20 cellular contexts compared by ENCODE assay signal in genomic region chr4:123821861-123822260, GRCh38.
DNase-seq lines count a peak whose midpoint lies in the region; TF ChIP-seq lines count a peak whose summit lies in the region.
"Had no signal": no experiment of that assay in that cellular context is flagged by ENCODE, and none has a peak within 500 bp of the region (broad histone marks: within the 10 kb centered on the region; RNA-seq: fewer than 3 reads in every experiment).

No MANE protein-coding gene starts in this region.

- DNase-seq in fibroblast of peridontal ligament (ENCODE audit: extremely low read depth) = peak; percentile 53
- no peak for DNase-seq in activated CD4-positive, alpha-beta T cell treated with anti-CD3 and anti-CD28 coated beads, Interleukin-2, amount 50 U/mL, for 48 hours
- no peak for DNase-seq in glutamatergic neuron
- DNase-seq in stimulated activated CD4-positive, alpha-beta T cell treated with anti-CD3 and anti-CD28 coated beads, Interleukin-15, amount 100 ng/mL, for 24 hours = no peak
- no peak for DNase-seq in activated naive CD4-positive, alpha-beta T cell treated with anti-CD3 and anti-CD28 coated beads for 36 hours
- DNase-seq: activated CD4-positive, alpha-beta T cell treated with anti-CD3 and anti-CD28 coated beads, Interleukin-2, amount 50 U/mL, for 1 hour; activated T-cell treated with anti-CD3 and anti-CD28 coated beads, Interleukin-2, amount 50 U/mL, for 1 hour; KBM-7; NCI-H1105 treated with DMSO at 0.1 percent for 48 hours; NCI-H2171 treated with DMSO at 0.1 percent for 48 hours; NCI-H82; stimulated activated naive CD8-positive, alpha-beta T cell treated with anti-CD3 and anti-CD28 coated beads, Interleukin-15, Interleukin-2, amounts not matched to agents 100 U/mL and 50 U/mL, for 24 hours; upper lobe of right lung had no signal

- no peak overlapping the region for H3K27ac Mint-ChIP-seq in glutamatergic neuron (ENCODE audit: unreplicated experiment)
- no peak overlapping the region for H3K27ac Mint-ChIP-seq in activated naive CD4-positive, alpha-beta T cell treated with anti-CD3 and anti-CD28 coated beads for 36 hours
- H3K27ac Mint-ChIP-seq: activated naive CD8-positive, alpha-beta T cell had no signal

- H3K4me1 Mint-ChIP-seq in glutamatergic neuron (ENCODE audit: low read depth, unreplicated experiment) = no peaks in the 10 kb centered on the region
- no peaks in the 10 kb centered on the region for H3K4me1 Mint-ChIP-seq in activated naive CD4-positive, alpha-beta T cell treated with anti-CD3 and anti-CD28 coated beads for 36 hours (ENCODE audit: low read depth)
- H3K4me1 Mint-ChIP-seq: central memory CD8-positive, alpha-beta T cell had no signal

- no peaks in the 10 kb centered on the region for H3K27me3 Mint-ChIP-seq in glutamatergic neuron (ENCODE audit: unreplicated experiment)
- H3K27me3 Mint-ChIP-seq in activated naive CD4-positive, alpha-beta T cell treated with anti-CD3 and anti-CD28 coated beads for 36 hours (ENCODE audit: low read depth) = peaks cover 6% of the 10 kb centered on the region
- H3K27me3 Mint-ChIP-seq: central memory CD8-positive, alpha-beta T cell had no signal

- H3K9me3 ChIP-seq in HUES64 (ENCODE audit: insufficient read depth, low read depth, low read length) = no peaks in the 10 kb centered on the region
- H3K9me3 ChIP-seq in parathyroid adenoma (ENCODE audit: control insufficient read depth, low read length) = no peaks in the 10 kb centered on the region
- H3K9me3 ChIP-seq: BLaER1 treated with 17β-estradiol and CSF1 and Interleukin-3, amounts not matched to agents 10 nM and 100 nM; upper lobe of right lung had no signal

- no peaks in the 10 kb centered on the region for H3K27me3 ChIP-seq in HUES64 (ENCODE audit: insufficient read depth, low read length)
- no peaks in the 10 kb centered on the region for H3K27me3 ChIP-seq in parathyroid adenoma (ENCODE audit: control insufficient read depth, insufficient read depth, low read length)
- H3K27me3 ChIP-seq: BLaER1 treated with 17β-estradiol and CSF1 and Interleukin-3, amounts not matched to agents 10 nM and 100 nM; upper lobe of right lung had no signal

- intact Hi-C loops in activated naive CD4-positive, alpha-beta T cell treated with anti-CD3 and anti-CD28 coated beads for 36 hours (cut with micrococcal nuclease) = no loop called here

- H3K4me3 ChIP-seq in HUES64 (ENCODE audit: low read length) (no peak overlapping the region), parathyroid adenoma (ENCODE audit: low read depth, low read length) (no peak overlapping the region)
- H3K4me3 ChIP-seq: BLaER1 treated with 17β-estradiol and CSF1 and Interleukin-3, amounts not matched to agents 10 nM and 100 nM; PC-9; upper lobe of right lung had no signal

- no peaks in the 10 kb centered on the region for H3K36me3 Mint-ChIP-seq in glutamatergic neuron (ENCODE audit: unreplicated experiment)
- H3K36me3 Mint-ChIP-seq in activated naive CD4-positive, alpha-beta T cell treated with anti-CD3 and anti-CD28 coated beads for 36 hours (ENCODE audit: low read depth) = no peaks in the 10 kb centered on the region
- H3K36me3 Mint-ChIP-seq: activated naive CD8-positive, alpha-beta T cell had no signal

- no peak overlapping the region for H3K4me2 ChIP-seq in parathyroid adenoma (ENCODE audit: low read length)
- H3K4me2 ChIP-seq: BLaER1 treated with 17β-estradiol and CSF1 and Interleukin-3, amounts not matched to agents 10 nM and 100 nM; PC-9 had no signal

- peaks cover 6% of the 10 kb centered on the region; the same call in 1 of the 2 replicates for H3K4me1 ChIP-seq in HUES64 (ENCODE audit: insufficient read depth, low read length)
- peaks cover under 1% of the 10 kb centered on the region for H3K4me1 ChIP-seq in parathyroid adenoma

- H3K79me2 ChIP-seq in parathyroid adenoma = no peaks in the 10 kb centered on the region

- no peak overlapping the region for H3K9ac ChIP-seq in HUES64 (ENCODE audit: low read depth, low read length)
- no peak overlapping the region for H3K9ac ChIP-seq in parathyroid adenoma
- H3K9ac ChIP-seq: BLaER1 treated with 17β-estradiol and CSF1 and Interleukin-3, amounts not matched to agents 10 nM and 100 nM had no signal

- H2AFZ ChIP-seq in parathyroid adenoma = no peak overlapping the region
- H2AFZ ChIP-seq: PC-9 had no signal

- no peaks in the 10 kb centered on the region for H3K9me3 Mint-ChIP-seq in glutamatergic neuron (ENCODE audit: unreplicated experiment)
- no peaks in the 10 kb centered on the region for H3K9me3 Mint-ChIP-seq in activated naive CD4-positive, alpha-beta T cell treated with anti-CD3 and anti-CD28 coated beads for 36 hours

- H3K36me3 ChIP-seq in HUES64 (ENCODE audit: insufficient read depth, low read length) (no peaks in the 10 kb centered on the region), parathyroid adenoma (ENCODE audit: control insufficient read depth, insufficient read depth, low read length) (no peaks in the 10 kb centered on the region)
- H3K36me3 ChIP-seq: BLaER1 treated with 17β-estradiol and CSF1 and Interleukin-3, amounts not matched to agents 10 nM and 100 nM; upper lobe of right lung had no signal

- no peak overlapping the region for H3K4me3 Mint-ChIP-seq in glutamatergic neuron (ENCODE audit: unreplicated experiment)
- H3K4me3 Mint-ChIP-seq in activated naive CD4-positive, alpha-beta T cell treated with anti-CD3 and anti-CD28 coated beads for 36 hours = no peak overlapping the region
- H3K4me3 Mint-ChIP-seq: activated naive CD8-positive, alpha-beta T cell; central memory CD8-positive, alpha-beta T cell had no signal

- TF ChIP-seq CTCF in VCaP (conservative IDR thresholded peaks at IDR 0.05) (no peak), parathyroid adenoma (IDR thresholded peaks at IDR 0.05) (no peak), glutamatergic neuron (IDR thresholded peaks at IDR 0.05; ENCODE audit: partially characterized antibody, unreplicated experiment) (no peak)

- CTCF ChIA-PET in activated naive CD4-positive, alpha-beta T cell treated with anti-CD3 and anti-CD28 coated beads for 36 hours (lab: Charles Lee) = no interaction called here

- H3K27ac ChIP-seq in HUES64 (ENCODE audit: low read depth, low read length) (peak overlapping the region; percentile 46; the same call in 1 of the 2 replicates), VCaP (peak overlapping the region; percentile 43), parathyroid adenoma (peak overlapping the region; percentile 1)
- H3K27ac ChIP-seq: BLaER1 treated with 17β-estradiol and CSF1 and Interleukin-3, amounts not matched to agents 10 nM and 100 nM; PC-9; upper lobe of right lung had no signal
